Comparison of ENCODE assay signal across 41 cellular contexts in the genomic region with DNA sequence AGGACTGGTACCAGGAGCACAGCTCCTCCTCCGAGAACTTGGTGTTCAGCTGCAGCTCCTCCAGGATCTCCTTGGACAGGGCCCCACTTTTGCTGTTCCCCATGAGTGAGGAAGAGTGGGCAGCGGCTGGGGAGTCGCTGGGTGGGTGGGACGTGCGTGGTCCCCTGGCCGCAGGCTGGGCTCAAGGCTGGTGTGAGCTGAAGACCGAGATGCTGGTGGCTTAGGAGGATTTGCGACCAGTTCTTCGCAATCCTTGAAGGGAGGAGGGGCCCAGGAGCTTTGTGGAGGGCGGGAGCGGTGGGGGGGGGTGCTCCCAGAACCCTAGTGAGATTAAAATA. TPM values are rescaled to one million over a fixed set of nuclear protein-coding genes. Genes with fewer than 3 reads are reported as not detected.
"Had no signal": no experiment of that assay in that cellular context is flagged by ENCODE, and none has a peak within 500 bp of the region (broad histone marks: within the 10 kb centered on the region; RNA-seq: fewer than 3 reads in every experiment).

Gene RCVRN, minus strand, starts transcription at position 194 of the 338 bp plus-strand sequence. Its CDS starts 91 bp downstream, at position 103.

- H3K4me1 ChIP-seq: ascending aorta, breast epithelium, colonic mucosa had no signal

- H3K9me3 Mint-ChIP-seq: activated CD4-positive, alpha-beta memory T cell treated with anti-CD3 and anti-CD28 coated beads for 36 hours; activated CD4-positive, alpha-beta T cell treated with anti-CD3 and anti-CD28 coated beads, Interleukin-2, amount 10 ng/mL, durations not matched to agents 24 days and 14 days; activated naive CD4-positive, alpha-beta T cell treated with anti-CD3 and anti-CD28 coated beads for 36 hours; activated naive CD4-positive, alpha-beta T cell treated with anti-CD3 and anti-CD28 coated beads, Interleukin-2, amount 50 U/mL, for 24 hours; activated naive CD8-positive, alpha-beta T cell treated with anti-CD3 and anti-CD28 coated beads for 36 hours; activated naive CD8-positive, alpha-beta T cell treated with anti-CD3 and anti-CD28 coated beads, Interleukin-2, amount 50 U/mL, for 24 hours; activated T-helper 1 cell treated with anti-CD3 and anti-CD28 coated beads, Interleukin-12 subunit alpha, Interleukin-12 subunit beta, Interleukin-2, Interleukin-4 antibody, amounts not matched to agents 30 ng/mL and 10 ng/mL and 1 ng/mL, durations not matched to agents 14 hours and 24 hours and 36 hours; activated T-helper 2 cell treated with anti-CD3 and anti-CD28 coated beads, Interferon-gamma antibody, Interleukin-2, Interleukin-4, amounts not matched to agents 10 μg/mL and 5 μg/mL and 100 μg/mL, durations not matched to agents 14 hours and 24 hours and 36 hours; T-helper 2 cell treated with Interferon-gamma antibody and Interleukin-4, amounts not matched to agents 5 μg/mL and 100 μg/mL, for 36 hours had no signal

- H3K4me3 ChIP-seq: adrenal gland, ascending aorta, breast epithelium, cardiac muscle cell, colonic mucosa, esophagus squamous epithelium, gastroesophageal sphincter had no signal

- H3K36me3 Mint-ChIP-seq: activated CD4-positive, alpha-beta memory T cell treated with anti-CD3 and anti-CD28 coated beads for 36 hours; activated CD8-positive, alpha-beta memory T cell treated with anti-CD3 and anti-CD28 coated beads, Interleukin-2, amount 10 ng/mL, durations not matched to agents 7 days and 5 days; activated naive CD4-positive, alpha-beta T cell treated with anti-CD3 and anti-CD28 coated beads, Interleukin-2, amount 50 U/mL, for 24 hours; activated naive CD8-positive, alpha-beta T cell treated with anti-CD3 and anti-CD28 coated beads for 36 hours; brain had no signal

- FAIRE-seq: endometrium, endothelial cell of umbilical vein had no signal

- ATAC-seq: activated CD8-positive, alpha-beta memory T cell treated with anti-CD3 and anti-CD28 coated beads, Interleukin-2, amount 10 ng/mL, durations not matched to agents 7 days and 5 days; activated CD8-positive, alpha-beta T cell treated with anti-CD3 and anti-CD28 coated beads, Interleukin-2, amount 10 ng/mL, durations not matched to agents 7 days and 5 days; activated naive CD8-positive, alpha-beta T cell treated with anti-CD3 and anti-CD28 coated beads, Interleukin-2, amount 50 U/mL, for 24 hours; gastroesophageal sphincter; T-helper 17 cell had no signal

- H3K4me1 Mint-ChIP-seq: activated CD4-positive, alpha-beta T cell treated with anti-CD3 and anti-CD28 coated beads for 36 hours; activated CD4-positive, alpha-beta T cell treated with anti-CD3 and anti-CD28 coated beads, Interleukin-2, amount 10 ng/mL, durations not matched to agents 24 days and 14 days; activated CD8-positive, alpha-beta memory T cell treated with anti-CD3 and anti-CD28 coated beads, Interleukin-2, amount 10 ng/mL, durations not matched to agents 7 days and 5 days; activated naive CD4-positive, alpha-beta T cell treated with anti-CD3 and anti-CD28 coated beads, Interleukin-2, amount 50 U/mL, for 24 hours; activated naive CD8-positive, alpha-beta T cell treated with anti-CD3 and anti-CD28 coated beads for 36 hours; activated naive CD8-positive, alpha-beta T cell treated with anti-CD3 and anti-CD28 coated beads, Interleukin-2, amount 50 U/mL, for 24 hours had no signal

- H3K36me3 ChIP-seq: adrenal gland, ascending aorta, breast epithelium, cardiac muscle cell, colonic mucosa, esophagus squamous epithelium, gastroesophageal sphincter had no signal

- H3K27ac Mint-ChIP-seq: activated CD4-positive, alpha-beta memory T cell treated with anti-CD3 and anti-CD28 coated beads for 36 hours; activated CD4-positive, alpha-beta T cell treated with anti-CD3 and anti-CD28 coated beads for 36 hours; activated CD4-positive, alpha-beta T cell treated with anti-CD3 and anti-CD28 coated beads, Interleukin-2, amount 10 ng/mL, durations not matched to agents 24 days and 14 days; activated CD8-positive, alpha-beta memory T cell treated with anti-CD3 and anti-CD28 coated beads, Interleukin-2, amount 10 ng/mL, durations not matched to agents 7 days and 5 days; activated CD8-positive, alpha-beta T cell treated with anti-CD3 and anti-CD28 coated beads, Interleukin-2, amount 10 ng/mL, durations not matched to agents 7 days and 5 days; activated naive CD4-positive, alpha-beta T cell treated with anti-CD3 and anti-CD28 coated beads for 36 hours; activated naive CD4-positive, alpha-beta T cell treated with anti-CD3 and anti-CD28 coated beads, Interleukin-2, amount 50 U/mL, for 24 hours; activated naive CD8-positive, alpha-beta T cell treated with anti-CD3 and anti-CD28 coated beads for 36 hours; activated naive CD8-positive, alpha-beta T cell treated with anti-CD3 and anti-CD28 coated beads, Interleukin-2, amount 50 U/mL, for 24 hours; activated T-helper 1 cell treated with anti-CD3 and anti-CD28 coated beads, Interleukin-12 subunit alpha, Interleukin-12 subunit beta, Interleukin-2, Interleukin-4 antibody, amounts not matched to agents 30 ng/mL and 10 ng/mL and 1 ng/mL, durations not matched to agents 14 hours and 24 hours and 36 hours; activated T-helper 2 cell treated with anti-CD3 and anti-CD28 coated beads, Interferon-gamma antibody, Interleukin-2, Interleukin-4, amounts not matched to agents 10 μg/mL and 5 μg/mL and 100 μg/mL, durations not matched to agents 14 hours and 24 hours and 36 hours; brain; T-helper 17 cell; T-helper 2 cell treated with Interferon-gamma antibody and Interleukin-4, amounts not matched to agents 5 μg/mL and 100 μg/mL, for 36 hours had no signal

- H3K27ac ChIP-seq: adrenal gland, ascending aorta, breast epithelium, cardiac muscle cell, colonic mucosa, epithelial cell of prostate, esophagus squamous epithelium, gastroesophageal sphincter had no signal

- H3K27me3 ChIP-seq: adrenal gland, ascending aorta, breast epithelium, cardiac muscle cell, colonic mucosa, esophagus squamous epithelium had no signal

- DNase-seq: activated CD4-positive, alpha-beta memory T cell treated with anti-CD3 and anti-CD28 coated beads for 36 hours; activated CD4-positive, alpha-beta T cell treated with anti-CD3 and anti-CD28 coated beads for 36 hours; activated CD4-positive, alpha-beta T cell treated with anti-CD3 and anti-CD28 coated beads, Interleukin-2, amount 10 ng/mL, durations not matched to agents 24 days and 14 days; activated CD4-positive, CD25-positive, alpha-beta regulatory T cell; activated CD4-positive, CD25-positive, alpha-beta regulatory T cell treated with anti-CD3 and anti-CD28 coated beads, Interleukin-2, amount 50 U/mL, for 72 hours; activated CD8-positive, alpha-beta memory T cell treated with anti-CD3 and anti-CD28 coated beads, Interleukin-2, amount 10 ng/mL, durations not matched to agents 7 days and 5 days; activated CD8-positive, alpha-beta memory T cell treated with anti-CD3 and anti-CD28 coated beads, Interleukin-2, amount 50 U/mL, for 4 hours; activated CD8-positive, alpha-beta T cell treated with anti-CD3 and anti-CD28 coated beads, Interleukin-2, amount 10 ng/mL, durations not matched to agents 7 days and 5 days; activated effector memory CD4-positive, alpha-beta T cell treated with anti-CD3 and anti-CD28 coated beads, Interleukin-2, amount 50 U/mL, for 16 hours; activated naive CD4-positive, alpha-beta T cell treated with anti-CD3 and anti-CD28 coated beads for 36 hours; activated naive CD8-positive, alpha-beta T cell treated with anti-CD3 and anti-CD28 coated beads for 36 hours; activated naive CD8-positive, alpha-beta T cell treated with anti-CD3 and anti-CD28 coated beads, Interleukin-2, amount 50 U/mL, for 24 hours; activated T-cell treated with anti-CD3 and anti-CD28 coated beads, Interleukin-2, amount 50 U/mL, for 1 hour; activated T-cell treated with anti-CD3 and anti-CD28 coated beads, Interleukin-2, amount 50 U/mL, for 48 hours; adrenal gland; central memory CD4-positive, alpha-beta T cell; cerebellar nuclear complex; colonic mucosa; effector CD8-positive, alpha-beta T cell; esophagus squamous epithelium; foreskin melanocyte; T-helper 1 cell; T-helper 17 cell; T1000 had no signal

- H3K9me3 ChIP-seq: adrenal gland, ascending aorta, breast epithelium, colonic mucosa, esophagus squamous epithelium, gastroesophageal sphincter had no signal

- H3K4me3 Mint-ChIP-seq: activated CD4-positive, alpha-beta memory T cell treated with anti-CD3 and anti-CD28 coated beads for 36 hours; activated CD4-positive, alpha-beta T cell treated with anti-CD3 and anti-CD28 coated beads for 36 hours; activated CD4-positive, alpha-beta T cell treated with anti-CD3 and anti-CD28 coated beads, Interleukin-2, amount 10 ng/mL, durations not matched to agents 24 days and 14 days; activated CD8-positive, alpha-beta memory T cell treated with anti-CD3 and anti-CD28 coated beads, Interleukin-2, amount 10 ng/mL, durations not matched to agents 7 days and 5 days; activated CD8-positive, alpha-beta T cell treated with anti-CD3 and anti-CD28 coated beads, Interleukin-2, amount 10 ng/mL, durations not matched to agents 7 days and 5 days; activated naive CD4-positive, alpha-beta T cell treated with anti-CD3 and anti-CD28 coated beads for 36 hours; activated naive CD4-positive, alpha-beta T cell treated with anti-CD3 and anti-CD28 coated beads, Interleukin-2, amount 50 U/mL, for 24 hours; activated naive CD8-positive, alpha-beta T cell treated with anti-CD3 and anti-CD28 coated beads for 36 hours; activated naive CD8-positive, alpha-beta T cell treated with anti-CD3 and anti-CD28 coated beads, Interleukin-2, amount 50 U/mL, for 24 hours; activated T-helper 1 cell treated with anti-CD3 and anti-CD28 coated beads, Interleukin-12 subunit alpha, Interleukin-12 subunit beta, Interleukin-2, Interleukin-4 antibody, amounts not matched to agents 30 ng/mL and 10 ng/mL and 1 ng/mL, durations not matched to agents 14 hours and 24 hours and 36 hours; brain; T-helper 17 cell; T-helper 2 cell treated with Interferon-gamma antibody and Interleukin-4, amounts not matched to agents 5 μg/mL and 100 μg/mL, for 36 hours had no signal

RNA-seq across cellular contexts. Expression of gene RCVRN, which starts in this region (rescaled TPM):
- total RNA-seq: activated CD4-positive, alpha-beta memory T cell treated with anti-CD3 and anti-CD28 coated beads for 36 hours; activated CD4-positive, alpha-beta T cell treated with anti-CD3 and anti-CD28 coated beads for 36 hours; activated CD4-positive, alpha-beta T cell treated with anti-CD3 and anti-CD28 coated beads, Interleukin-2, amount 10 ng/mL, durations not matched to agents 24 days and 14 days; activated CD8-positive, alpha-beta memory T cell treated with anti-CD3 and anti-CD28 coated beads for 36 hours; activated CD8-positive, alpha-beta memory T cell treated with anti-CD3 and anti-CD28 coated beads, Interleukin-2, amount 10 ng/mL, durations not matched to agents 7 days and 5 days; activated CD8-positive, alpha-beta T cell treated with anti-CD3 and anti-CD28 coated beads, Interleukin-2, amount 10 ng/mL, durations not matched to agents 7 days and 5 days; activated naive CD4-positive, alpha-beta T cell treated with anti-CD3 and anti-CD28 coated beads for 36 hours; activated naive CD8-positive, alpha-beta T cell treated with anti-CD3 and anti-CD28 coated beads for 36 hours; activated T-helper 1 cell treated with anti-CD3 and anti-CD28 coated beads, Interleukin-12 subunit alpha, Interleukin-12 subunit beta, Interleukin-2, Interleukin-4 antibody, amounts not matched to agents 30 ng/mL and 10 ng/mL and 1 ng/mL, durations not matched to agents 14 hours and 24 hours and 36 hours; activated T-helper 2 cell treated with anti-CD3 and anti-CD28 coated beads, Interferon-gamma antibody, Interleukin-2, Interleukin-4, amounts not matched to agents 10 μg/mL and 5 μg/mL and 100 μg/mL, durations not matched to agents 14 hours and 24 hours and 36 hours; ascending aorta; colonic mucosa; dermis microvascular lymphatic vessel endothelial cell; endothelial cell of umbilical vein; esophagus squamous epithelium; fibroblast of lung; fibroblast of villous mesenchyme; glomerular endothelial cell; T-helper 17 cell had no signal
- polyA plus RNA-seq: cardiac muscle cell, endothelial cell of umbilical vein, fibroblast of lung had no signal
